31 cellular contexts compared by ENCODE assay signal in the genomic region with DNA sequence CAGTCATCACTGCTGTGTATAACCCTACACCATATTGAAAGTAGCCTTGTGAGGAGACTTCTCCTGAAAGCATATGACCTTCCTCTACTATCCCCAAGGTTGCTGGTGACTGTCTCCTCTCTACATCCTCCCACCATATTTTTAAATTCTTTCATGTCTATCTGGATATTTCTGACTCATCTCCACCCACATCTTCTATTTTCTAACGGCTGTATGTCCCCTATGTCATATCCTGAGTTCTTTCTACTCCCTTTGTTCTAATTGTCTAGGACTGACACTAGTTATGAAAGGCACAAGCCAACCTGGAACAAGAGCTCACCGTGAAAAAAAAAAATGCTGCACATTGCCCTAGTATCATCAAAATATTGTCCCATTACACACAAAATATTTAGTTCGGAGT.
"Had no signal": no experiment of that assay in that cellular context is flagged by ENCODE, and none has a peak within 500 bp of the region (broad histone marks: within the 10 kb centered on the region; RNA-seq: fewer than 3 reads in every experiment).

No MANE protein-coding gene starts in this region.

- ATAC-seq: activated CD4-positive, CD25-positive, alpha-beta regulatory T cell treated with anti-CD3 and anti-CD28 coated beads, Interleukin-2, amount 50 U/mL, for 24 hours; left lung; lower lobe of right lung; mucosa of descending colon; natural killer cell treated with Interleukin-12 subunit alpha and Interleukin-12 subunit beta and Interleukin-15 and Interleukin-18, amount 100 ng/mL, for 72 hours; right lobe of liver; T-helper 17 cell; upper lobe of right lung had no signal

- H3K27ac ChIP-seq: epithelial cell of prostate, esophagus squamous epithelium, left lung, lower lobe of right lung, right lobe of liver, upper lobe of right lung, WERI-Rb-1 had no signal

- H3K4me3 Mint-ChIP-seq: activated CD4-positive, alpha-beta memory T cell treated with anti-CD3 and anti-CD28 coated beads, Interleukin-2, amount 10 ng/mL, durations not matched to agents 7 days and 5 days; activated CD4-positive, alpha-beta T cell treated with anti-CD3 and anti-CD28 coated beads, Interleukin-2, amount 10 ng/mL, durations not matched to agents 24 days and 14 days; activated T-cell treated with anti-CD3 and anti-CD28 coated beads, Interleukin-2, amount 50 U/mL, for 24 hours; natural killer cell treated with Interleukin-12 subunit alpha and Interleukin-12 subunit beta and Interleukin-15 and Interleukin-18, amount 100 ng/mL, for 72 hours; stimulated activated naive CD8-positive, alpha-beta T cell treated with anti-CD3 and anti-CD28 coated beads, Interleukin-15, Interleukin-2, amounts not matched to agents 100 ng/mL and 50 ng/mL, for 24 hours; T-helper 17 cell had no signal

- H3K27ac Mint-ChIP-seq: activated CD4-positive, alpha-beta memory T cell treated with anti-CD3 and anti-CD28 coated beads, Interleukin-2, amount 10 ng/mL, durations not matched to agents 7 days and 5 days; activated CD4-positive, alpha-beta T cell treated with anti-CD3 and anti-CD28 coated beads, Interleukin-2, amount 10 ng/mL, durations not matched to agents 24 days and 14 days; activated T-cell treated with anti-CD3 and anti-CD28 coated beads, Interleukin-2, amount 50 U/mL, for 24 hours; natural killer cell treated with Interleukin-12 subunit alpha and Interleukin-12 subunit beta and Interleukin-15 and Interleukin-18, amount 100 ng/mL, for 72 hours; stimulated activated naive CD8-positive, alpha-beta T cell treated with anti-CD3 and anti-CD28 coated beads, Interleukin-15, Interleukin-2, amounts not matched to agents 100 ng/mL and 50 ng/mL, for 24 hours; T-helper 17 cell had no signal

- H3K9me3 ChIP-seq: esophagus squamous epithelium, left lung, lower lobe of right lung, mucosa of descending colon, right lobe of liver, upper lobe of right lung had no signal

- DNase-seq: activated CD4-positive, alpha-beta memory T cell treated with anti-CD3 and anti-CD28 coated beads, Interleukin-2, amount 10 ng/mL, durations not matched to agents 7 days and 5 days; activated CD4-positive, alpha-beta T cell treated with anti-CD3 and anti-CD28 coated beads, Interleukin-2, amount 10 ng/mL, durations not matched to agents 24 days and 14 days; activated CD8-positive, alpha-beta memory T cell treated with anti-CD3 and anti-CD28 coated beads, Interleukin-2, amount 50 U/mL, for 48 hours; activated gamma-delta T cell treated with Interleukin-2 at 50 U/mL for 16 hours; activated naive CD4-positive, alpha-beta T cell treated with anti-CD3 and anti-CD28 coated beads, Interleukin-2, amount 50 U/mL, for 16 hours; activated T-cell treated with anti-CD3 and anti-CD28 coated beads, Interleukin-2, amount 50 U/mL, for 24 hours; amygdala; dermis blood vessel endothelial cell; effector CD8-positive, alpha-beta T cell; esophagus squamous epithelium; left lung; lower lobe of right lung; mesendoderm; mucosa of descending colon; posterior cingulate gyrus; right lobe of liver; stimulated activated CD4-positive, alpha-beta T cell treated with anti-CD3 and anti-CD28 coated beads, Interleukin-12 subunit alpha, Interleukin-12 subunit beta, amount 100 ng/mL, for 4 hours; stimulated activated CD4-positive, alpha-beta T cell treated with anti-CD3 and anti-CD28 coated beads, Interleukin-4, amount 100 ng/mL, for 1 hour; substantia nigra; T-helper 17 cell; T1000; upper lobe of right lung; WERI-Rb-1 had no signal

- H3K4me3 ChIP-seq: esophagus squamous epithelium, left lung, lower lobe of right lung, mucosa of descending colon, right lobe of liver, upper lobe of right lung had no signal

- H3K36me3 ChIP-seq: esophagus squamous epithelium, left lung, lower lobe of right lung, right lobe of liver, upper lobe of right lung, WERI-Rb-1 had no signal

- H3K36me3 Mint-ChIP-seq: natural killer cell treated with Interleukin-12 subunit alpha and Interleukin-12 subunit beta and Interleukin-15 and Interleukin-18, amount 100 ng/mL, for 72 hours had no signal

- H3K27me3 ChIP-seq: esophagus squamous epithelium, left lung, right lobe of liver, upper lobe of right lung had no signal

- FAIRE-seq: colon, endometrium, frontal cortex, islet of Langerhans had no signal

- H3K4me1 ChIP-seq: esophagus squamous epithelium, left lung, lower lobe of right lung, right lobe of liver, upper lobe of right lung had no signal

- H3K27me3 Mint-ChIP-seq: activated CD4-positive, alpha-beta memory T cell treated with anti-CD3 and anti-CD28 coated beads, Interleukin-2, amount 10 ng/mL, durations not matched to agents 7 days and 5 days; activated CD4-positive, alpha-beta T cell treated with anti-CD3 and anti-CD28 coated beads, Interleukin-2, amount 10 ng/mL, durations not matched to agents 24 days and 14 days; activated T-cell treated with anti-CD3 and anti-CD28 coated beads, Interleukin-2, amount 50 U/mL, for 24 hours; natural killer cell treated with Interleukin-12 subunit alpha and Interleukin-12 subunit beta and Interleukin-15 and Interleukin-18, amount 100 ng/mL, for 72 hours; stimulated activated naive CD8-positive, alpha-beta T cell treated with anti-CD3 and anti-CD28 coated beads, Interleukin-15, Interleukin-2, amounts not matched to agents 100 ng/mL and 50 ng/mL, for 24 hours; T-helper 17 cell had no signal

- H3K9me3 Mint-ChIP-seq: activated CD4-positive, alpha-beta T cell treated with anti-CD3 and anti-CD28 coated beads, Interleukin-2, amount 10 ng/mL, durations not matched to agents 24 days and 14 days had no signal

- H3K4me1 Mint-ChIP-seq: activated CD4-positive, alpha-beta memory T cell treated with anti-CD3 and anti-CD28 coated beads, Interleukin-2, amount 10 ng/mL, durations not matched to agents 7 days and 5 days; activated CD4-positive, alpha-beta T cell treated with anti-CD3 and anti-CD28 coated beads, Interleukin-2, amount 10 ng/mL, durations not matched to agents 24 days and 14 days; T-helper 17 cell had no signal
